In the genomic region with DNA sequence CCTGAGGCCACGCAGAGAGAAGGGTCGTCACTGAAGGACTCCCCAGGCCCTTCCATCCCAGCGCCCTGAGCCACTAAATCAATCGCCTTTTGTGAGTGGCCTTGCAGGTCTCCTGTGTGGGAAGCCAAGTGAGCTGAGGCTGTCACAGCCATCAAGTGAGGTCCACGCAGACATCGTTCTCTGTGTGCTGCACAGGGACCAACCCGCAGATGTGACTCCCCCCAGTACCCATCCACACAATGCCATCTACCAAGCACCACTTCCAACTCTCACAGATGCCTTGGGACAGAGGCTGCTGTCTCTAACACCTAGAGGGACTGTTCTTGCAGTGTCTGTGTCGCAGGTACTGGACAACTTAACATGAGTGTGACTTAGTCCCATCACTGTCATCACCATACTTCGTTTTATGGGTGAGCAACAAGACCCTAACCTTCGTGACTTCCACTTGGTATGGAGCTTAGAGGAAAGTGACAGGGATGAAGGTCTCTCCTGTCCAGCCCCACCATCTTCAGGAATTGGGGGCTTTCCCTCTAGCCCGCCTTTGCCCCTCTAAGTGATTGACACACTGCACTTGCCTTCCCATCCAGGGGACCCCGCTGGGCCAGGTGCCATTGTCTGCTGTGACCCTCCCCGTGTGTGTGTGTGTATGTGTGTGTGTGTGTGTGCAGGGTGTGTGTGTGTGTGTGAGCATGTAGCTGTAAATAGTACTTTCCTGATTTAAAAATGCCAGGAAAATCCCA, we compare ENCODE assay signal across 27 cellular contexts. TPM values are rescaled to one million over a fixed set of nuclear protein-coding genes. Genes with fewer than 3 reads are reported as not detected.
DNase-seq lines count a peak whose midpoint lies in the region; ATAC-seq, FAIRE-seq and TF ChIP-seq lines count a peak whose summit lies in the region.
"Had no signal": no experiment of that assay in that cellular context is flagged by ENCODE, and none has a peak within 500 bp of the region (broad histone marks: within the 10 kb centered on the region; RNA-seq: fewer than 3 reads in every experiment).

No MANE protein-coding gene starts in this region.

- H3K4me2 ChIP-seq in BLaER1, result peak overlapping the region; percentile 95; the same call in 1 of the 2 replicates

- FAIRE-seq in HTR-8/SVneo (lab: Jason Lieb, UNC), result peak; percentile 31
- FAIRE-seq: GM19239 had no signal

- peaks cover 21% of the 10 kb centered on the region for H3K4me1 Mint-ChIP-seq in type B pancreatic cell (ENCODE audit: unreplicated experiment)

- ATAC-seq in left lobe of liver, result no peak
- ATAC-seq: Panc1, SK-N-SH treated with all-trans-retinoic acid at 6 μM for 48 hours had no signal

- no peak for DNase-seq in HTR-8/SVneo (ENCODE audit: insufficient read length, low spot score)
- DNase-seq in left lobe of liver (ENCODE audit: low spot score), result peak; percentile 38
- peak; percentile 47 for DNase-seq in type B pancreatic cell (ENCODE audit: extremely low spot score, unreplicated experiment)
- DNase-seq in foreskin melanocyte, result no peak
- no peak for DNase-seq in effector CD4-positive, alpha-beta T cell
- DNase-seq in OCI-M1 (lab: John Stamatoyannopoulos, UW), result no peak
- DNase-seq: AML-193; Calu3; CD8-positive, alpha-beta memory T cell; GDM1; GOT3; KG1; NCI-H1092; NCI-H1436; NCI-H1930; NCI-H2227 treated with DMSO at 0.1 percent for 48 hours; NCI-H510A treated with DMSO at 0.1 percent for 48 hours; NCI-H748 treated with DMSO at 0.1 percent for 48 hours; NK-92 treated with Interleukin-12 subunit alpha and Interleukin-12 subunit beta, amount 100 ng/mL, for 24 hours had no signal

- H3K9me3 Mint-ChIP-seq in type B pancreatic cell, result no peaks in the 10 kb centered on the region
- H3K9me3 Mint-ChIP-seq: CD8-positive, alpha-beta memory T cell had no signal

- peaks cover 87% of the 10 kb centered on the region for H3K4me1 ChIP-seq in BLaER1

- H3K4me3 ChIP-seq in BLaER1, result no peak overlapping the region

- H3K27ac ChIP-seq in BLaER1, result no peak overlapping the region
- H3K27ac ChIP-seq: C4-2B, HL-60 had no signal

- no peak overlapping the region for H3K27ac Mint-ChIP-seq in type B pancreatic cell

- no peaks in the 10 kb centered on the region for H4K20me1 ChIP-seq in BLaER1

- no peaks in the 10 kb centered on the region for H3K36me3 ChIP-seq in BLaER1

- TF ChIP-seq CTCF in type B pancreatic cell (conservative IDR thresholded peaks at IDR 0.05), result no peak

- H3K9me3 ChIP-seq in BLaER1, result no peaks in the 10 kb centered on the region

- peaks cover 22% of the 10 kb centered on the region for H3K27me3 Mint-ChIP-seq in type B pancreatic cell

- H3K27me3 ChIP-seq in BLaER1, result no peaks in the 10 kb centered on the region

- H3K9ac ChIP-seq in BLaER1, result no peak overlapping the region

- H3K4me3 Mint-ChIP-seq in type B pancreatic cell, result no peak overlapping the region
- H3K4me3 Mint-ChIP-seq: CD8-positive, alpha-beta memory T cell had no signal

- H3K36me3 Mint-ChIP-seq in type B pancreatic cell, result no peaks in the 10 kb centered on the region
- H3K36me3 Mint-ChIP-seq: CD8-positive, alpha-beta memory T cell had no signal

RNA-seq across cellular contexts. Expression of a gene that starts 51.4 kb away (rescaled TPM):
- not detected for total RNA-seq in left lobe of liver
- 0.40 and 1.2 TPM in 2 replicates for total RNA-seq in type B pancreatic cell (ENCODE audit: low replicate concordance)
- total RNA-seq: A172; Calu3; CD8-positive, alpha-beta memory T cell; HT-29 had no signal

Comparison
In these comparisons a context has a peak if more than half of its experiments do, and no peak if none do; other contexts are left out.
1. DNase-seq: peak in left lobe of liver (single experiment) and type B pancreatic cell (single experiment); none in HTR-8/SVneo (single experiment), foreskin melanocyte (single experiment), effector CD4-positive, alpha-beta T cell (single experiment) and OCI-M1 (single experiment).